ENCODE assay signal across 10 cellular contexts in genomic region chr6:163419413-163420314, GRCh38.
A peak's percentile ranks its signal among the peaks of the same experiment; 100 is the strongest.
DNase-seq lines count a peak whose midpoint lies in the region; TF ChIP-seq lines count a peak whose summit lies in the region.
"Had no signal": no experiment of that assay in that cellular context is flagged by ENCODE, and none has a peak within 500 bp of the region (broad histone marks: within the 10 kb centered on the region; RNA-seq: fewer than 3 reads in every experiment).

No MANE protein-coding gene starts in this region.

- peaks cover 12% of the 10 kb centered on the region for H4K20me1 ChIP-seq in MM.1S (ENCODE audit: insufficient read depth, low read length)

- H3K36me3 ChIP-seq in MM.1S (replicated peaks; ENCODE audit: insufficient read depth, low read length), result no peaks in the 10 kb centered on the region

- no peak overlapping the region for H3K9ac ChIP-seq in MM.1S (ENCODE audit: low read length)

- DNase-seq in HCEC 1CT, result peak; percentile 48
- DNase-seq in kidney glomerular epithelial cell (lab: John Stamatoyannopoulos, UW), result peak; percentile 50
- DNase-seq in substantia nigra (lab: John Stamatoyannopoulos, UW), result no peak
- DNase-seq in MM.1S, result no peak
- no peak for DNase-seq in Ammon's horn (ENCODE audit: low spot score)
- no peak for DNase-seq in GDM1 (lab: John Stamatoyannopoulos, UW)
- no peak for DNase-seq in ecto neural progenitor cell (ENCODE audit: low spot score)
- DNase-seq: NCI-H446, occipital lobe had no signal

- H3K27me3 ChIP-seq in MM.1S (replicated peaks; ENCODE audit: insufficient read depth, low read length), result no peaks in the 10 kb centered on the region

- H3K4me3 ChIP-seq in MM.1S (ENCODE audit: low read length), result no peak overlapping the region

- H3F3A ChIP-seq in MM.1S (ENCODE audit: insufficient read depth, low read length), result peaks cover 7% of the 10 kb centered on the region

- no peak overlapping the region for H3K4me2 ChIP-seq in MM.1S (ENCODE audit: low read depth, low read length)

- no peaks in the 10 kb centered on the region for H3K9me2 ChIP-seq in MM.1S (replicated peaks; ENCODE audit: insufficient read depth, low read length)

- no peak for TF ChIP-seq CTCF in MM.1S (IDR thresholded peaks at IDR 0.05; ENCODE audit: low read length)

- no peaks in the 10 kb centered on the region for H3K4me1 ChIP-seq in MM.1S (ENCODE audit: low read length)

- H2AFZ ChIP-seq in MM.1S (ENCODE audit: low read length), result no peak overlapping the region

- no peaks in the 10 kb centered on the region for H3K9me3 ChIP-seq in MM.1S (replicated peaks; ENCODE audit: insufficient read depth, low read length)

- peak overlapping the region; percentile 48 for H3K27ac ChIP-seq in angular gyrus (ENCODE audit: low read depth, low read length)
- peak overlapping the region; percentile 60 for H3K27ac ChIP-seq in substantia nigra (ENCODE audit: low read depth, low read length, poor library complexity, severe bottlenecking)
- H3K27ac ChIP-seq in MM.1S (ENCODE audit: low read length), result no peak overlapping the region

- H3K79me2 ChIP-seq in MM.1S (ENCODE audit: low read length), result peaks cover 89% of the 10 kb centered on the region

Comparison
In these comparisons a context has a peak if more than half of its experiments do, and no peak if none do; other contexts are left out.
1. DNase-seq: peak in HCEC 1CT (single experiment) and kidney glomerular epithelial cell (single experiment); none in substantia nigra (0 of 49), MM.1S (single experiment), Ammon's horn (single experiment), GDM1 (single experiment) and ecto neural progenitor cell (single experiment).